In genomic region chrX:50711907-50712306, GRCh38 we compare ENCODE assay signal across 8 cellular contexts.
"Had no signal": no experiment of that assay in that cellular context is flagged by ENCODE, and none has a peak within 500 bp of the region (broad histone marks: within the 10 kb centered on the region; RNA-seq: fewer than 3 reads in every experiment).

No MANE protein-coding gene starts in this region.

- ATAC-seq: K562 had no signal

- DNase-seq: GOT3, H9, HCEC 1CT, IMR-90, KG1 had no signal

- FAIRE-seq: H54, HTR-8/SVneo, K562 had no signal

- H3K4me3 ChIP-seq: K562 had no signal

- H3K4me3 Mint-ChIP-seq: H9 had no signal
